12 cellular contexts compared by ENCODE assay signal in genomic region chr2:178282075-178282474, GRCh38.
DNase-seq lines count a peak whose midpoint lies in the region; ATAC-seq and TF ChIP-seq lines count a peak whose summit lies in the region.
"Had no signal": no experiment of that assay in that cellular context is flagged by ENCODE, and none has a peak within 500 bp of the region (broad histone marks: within the 10 kb centered on the region; RNA-seq: fewer than 3 reads in every experiment).

No MANE protein-coding gene starts in this region.

- H3K4me3 ChIP-seq in NT2/D1 (ENCODE audit: insufficient read length, low read depth) (no peak overlapping the region), duodenal mucosa (ENCODE audit: low read depth in 1 of 2, low read length in 2 of 2) (peak overlapping the region; percentile 3 to 30), mucosa of rectum (ENCODE audit: low read length in 2 of 2) (peak overlapping the region; percentile 25 to 27), spleen (no peak overlapping the region), coronary artery (no peak overlapping the region)
- H3K4me3 ChIP-seq: body of pancreas had no signal

- H3K27ac ChIP-seq in duodenal mucosa (ENCODE audit: low read depth, low read length), result no peak overlapping the region
- H3K27ac ChIP-seq in mucosa of rectum (ENCODE audit: low read depth in 2 of 2, low read length in 2 of 2), result no peak overlapping the region
- peak overlapping the region in 1 of 8 donors; percentile 34 for H3K27ac ChIP-seq in spleen
- no peak overlapping the region for H3K27ac ChIP-seq in coronary artery
- H3K27ac ChIP-seq: body of pancreas, WERI-Rb-1 had no signal

- intact Hi-C loops in spleen (cut with DNase I; ENCODE audit: low total_unique reads), result loop anchor here (5.0 kb wide), 1 partner anchor 170 kb away; the partner anchor contains the start of gene RBM45

- no peak for ATAC-seq in GM21526 (IDR thresholded peaks at IDR 0.05; ENCODE audit: low FRiP score, unreplicated experiment)
- ATAC-seq: body of pancreas; stimulated activated naive B cell treated with anti-CD40 and anti-IgM and Interleukin-4, amounts not matched to agents 10 μg/mL and 1 μg/mL and 100 μg/mL, for 72 hours had no signal

- DNase-seq in ELR (ENCODE audit: low read depth), result peak; percentile 25
- DNase-seq in NT2/D1 (ENCODE audit: low read depth, low spot score), result peak; percentile 42
- DNase-seq in NAMALWA (ENCODE audit: low spot score), result no peak
- no peak for DNase-seq in spleen
- DNase-seq in coronary artery (ENCODE audit: low spot score), result no peak
- DNase-seq: body of pancreas; GOT3; stimulated activated naive B cell treated with anti-CD40 and anti-IgM and Interleukin-4, amounts not matched to agents 10 μg/mL and 1 μg/mL and 100 μg/mL, for 72 hours; WERI-Rb-1 had no signal

- H3K9me3 ChIP-seq in NT2/D1 (ENCODE audit: insufficient read depth, low read length), result no peaks in the 10 kb centered on the region
- H3K9me3 ChIP-seq in duodenal mucosa (ENCODE audit: control insufficient read depth in 1 of 2, low read length in 2 of 2), result no peaks in the 10 kb centered on the region
- no peaks in the 10 kb centered on the region for H3K9me3 ChIP-seq in mucosa of rectum (ENCODE audit: control insufficient read depth in 2 of 2, low read length in 2 of 2)
- H3K9me3 ChIP-seq in spleen, result no peaks in the 10 kb centered on the region
- H3K9me3 ChIP-seq: body of pancreas had no signal

- no peaks in the 10 kb centered on the region for H3K27me3 ChIP-seq in NT2/D1 (ENCODE audit: insufficient read depth, insufficient read length)
- no peaks in the 10 kb centered on the region for H3K27me3 ChIP-seq in duodenal mucosa (ENCODE audit: control insufficient read depth in 1 of 2, insufficient read depth in 2 of 2, low read length in 2 of 2)
- no peaks in the 10 kb centered on the region for H3K27me3 ChIP-seq in mucosa of rectum (ENCODE audit: control insufficient read depth in 2 of 2, insufficient read depth in 2 of 2, low read length in 2 of 2)
- no peaks in the 10 kb centered on the region for H3K27me3 ChIP-seq in spleen (replicated peaks in 1 of 7)
- H3K27me3 ChIP-seq: body of pancreas had no signal

- H3K36me3 ChIP-seq in NT2/D1 (ENCODE audit: insufficient read depth, insufficient read length, low read length) (peaks cover 4% of the 10 kb centered on the region), duodenal mucosa (ENCODE audit: control insufficient read depth in 1 of 2, insufficient read depth in 2 of 2, low read length in 2 of 2) (no peaks in the 10 kb centered on the region), mucosa of rectum (ENCODE audit: control insufficient read depth in 2 of 2, insufficient read depth in 2 of 2, low read length in 2 of 2) (no peaks in the 10 kb centered on the region), spleen (no peaks in the 10 kb centered on the region)

- no peak for TF ChIP-seq POLR2A in spleen (IDR thresholded peaks at IDR 0.05)

- whole genome bisulfite sequencing in spleen, 5 donors, result 57 to 77% (median 64%) methylated on average over 4 of the region's 4 CpGs

- H3K4me1 ChIP-seq in NT2/D1 (ENCODE audit: insufficient read depth, insufficient read length) (no peaks in the 10 kb centered on the region), duodenal mucosa (ENCODE audit: control insufficient read depth in 1 of 2, insufficient read depth in 2 of 2, low read length in 2 of 2) (peaks cover 24 to 27% of the 10 kb centered on the region in 2 donors), mucosa of rectum (ENCODE audit: control insufficient read depth in 2 of 2, insufficient read depth in 2 of 2, low read length in 2 of 2) (peaks cover 3 to 5% of the 10 kb centered on the region in 2 donors), spleen (peaks cover 0 to 4% (median 0%) of the 10 kb centered on the region in 6 donors)

- H3K9ac ChIP-seq in NT2/D1 (ENCODE audit: insufficient read length, low read depth), result no peak overlapping the region
- H3K9ac ChIP-seq in duodenal mucosa (ENCODE audit: low read depth in 1 of 2, low read length in 2 of 2), result no peak overlapping the region
- H3K9ac ChIP-seq in mucosa of rectum (ENCODE audit: low read depth in 1 of 2, low read length in 2 of 2), result no peak overlapping the region

- no peak for TF ChIP-seq CTCF in spleen (IDR thresholded peaks at IDR 0.05 in 8 of 11, conservative IDR thresholded peaks at IDR 0.05 in 3 of 11)
- no peak for TF ChIP-seq CTCF in coronary artery (IDR thresholded peaks at IDR 0.05)

Comparison
In these comparisons a context has a peak if more than half of its experiments do, and no peak if none do; other contexts are left out.
1. DNase-seq: peak in ELR (single experiment) and NT2/D1 (single experiment); none in NAMALWA (single experiment), spleen (single experiment) and coronary artery (single experiment).
2. H3K4me3 ChIP-seq: peak in duodenal mucosa (2 of 2) and mucosa of rectum (2 of 2); none in NT2/D1 (single experiment), spleen (0 of 8) and coronary artery (single experiment).